Comparison of ENCODE assay signal across 37 cellular contexts in genomic region chr3:12116892-12117291, GRCh38. TPM values are rescaled to one million over a fixed set of nuclear protein-coding genes. Genes with fewer than 3 reads are reported as not detected.
"Had no signal": no experiment of that assay in that cellular context is flagged by ENCODE, and none has a peak within 500 bp of the region (broad histone marks: within the 10 kb centered on the region; RNA-seq: fewer than 3 reads in every experiment).

No MANE protein-coding gene starts in this region.

- H3K4me3 ChIP-seq: adrenal gland, ascending aorta, body of pancreas, breast epithelium, cardiac muscle cell had no signal

- H3K27ac Mint-ChIP-seq: activated naive CD4-positive, alpha-beta T cell treated with anti-CD3 and anti-CD28 coated beads for 36 hours; activated naive CD4-positive, alpha-beta T cell treated with anti-CD3 and anti-CD28 coated beads, Interleukin-2, amount 10 ng/mL, durations not matched to agents 7 days and 5 days; activated naive CD4-positive, alpha-beta T cell treated with anti-CD3 and anti-CD28 coated beads, Interleukin-2, amount 50 U/mL, for 24 hours; activated naive CD4-positive, alpha-beta T cell treated with anti-CD3 and anti-CD28 coated beads, Interleukin-2, amount 50 U/mL, for 72 hours; activated naive CD8-positive, alpha-beta T cell; activated naive CD8-positive, alpha-beta T cell treated with anti-CD3 and anti-CD28 coated beads for 36 hours; activated naive CD8-positive, alpha-beta T cell treated with anti-CD3 and anti-CD28 coated beads, Interleukin-2, amount 10 ng/mL, durations not matched to agents 7 days and 5 days; activated naive CD8-positive, alpha-beta T cell treated with anti-CD3 and anti-CD28 coated beads, Interleukin-2, amount 50 U/mL, for 24 hours; activated T-cell treated with anti-CD3 and anti-CD28 coated beads, Interleukin-2, amount 50 U/mL, for 24 hours; activated T-cell treated with anti-CD3 and anti-CD28 coated beads, Interleukin-2, amount 50 U/mL, for 72 hours; activated T-helper 1 cell treated with anti-CD3 and anti-CD28 coated beads, Interleukin-12 subunit alpha, Interleukin-12 subunit beta, Interleukin-2, Interleukin-4 antibody, amounts not matched to agents 30 ng/mL and 10 ng/mL and 1 ng/mL, durations not matched to agents 14 hours and 24 hours and 36 hours; activated T-helper 17 cell treated with anti-CD3 and anti-CD28 coated beads, Interleukin-2, amount 50 U/mL, for 72 hours; activated T-helper 2 cell treated with anti-CD3 and anti-CD28 coated beads, Interferon-gamma antibody, Interleukin-2, Interleukin-4, amounts not matched to agents 10 μg/mL and 5 μg/mL and 100 μg/mL, durations not matched to agents 14 hours and 24 hours and 36 hours; brain had no signal

- H3K9me3 Mint-ChIP-seq: activated naive CD4-positive, alpha-beta T cell treated with anti-CD3 and anti-CD28 coated beads for 36 hours; activated naive CD4-positive, alpha-beta T cell treated with anti-CD3 and anti-CD28 coated beads, Interleukin-2, amount 10 ng/mL, durations not matched to agents 7 days and 5 days; activated naive CD4-positive, alpha-beta T cell treated with anti-CD3 and anti-CD28 coated beads, Interleukin-2, amount 50 U/mL, for 24 hours; activated naive CD4-positive, alpha-beta T cell treated with anti-CD3 and anti-CD28 coated beads, Interleukin-2, amount 50 U/mL, for 72 hours; activated naive CD8-positive, alpha-beta T cell treated with anti-CD3 and anti-CD28 coated beads for 36 hours; activated naive CD8-positive, alpha-beta T cell treated with anti-CD3 and anti-CD28 coated beads, Interleukin-2, amount 10 ng/mL, durations not matched to agents 7 days and 5 days; activated naive CD8-positive, alpha-beta T cell treated with anti-CD3 and anti-CD28 coated beads, Interleukin-2, amount 50 U/mL, for 24 hours; activated T-cell treated with anti-CD3 and anti-CD28 coated beads, Interleukin-2, amount 50 U/mL, for 24 hours; activated T-cell treated with anti-CD3 and anti-CD28 coated beads, Interleukin-2, amount 50 U/mL, for 4 hours; activated T-cell treated with anti-CD3 and anti-CD28 coated beads, Interleukin-2, amount 50 U/mL, for 72 hours; activated T-helper 1 cell treated with anti-CD3 and anti-CD28 coated beads, Interleukin-12 subunit alpha, Interleukin-12 subunit beta, Interleukin-2, Interleukin-4 antibody, amounts not matched to agents 30 ng/mL and 10 ng/mL and 1 ng/mL, durations not matched to agents 14 hours and 24 hours and 36 hours; activated T-helper 17 cell treated with anti-CD3 and anti-CD28 coated beads, Interleukin-2, amount 50 U/mL, for 72 hours; activated T-helper 2 cell treated with anti-CD3 and anti-CD28 coated beads, Interferon-gamma antibody, Interleukin-2, Interleukin-4, amounts not matched to agents 10 μg/mL and 5 μg/mL and 100 μg/mL, durations not matched to agents 14 hours and 24 hours and 36 hours; central memory CD8-positive, alpha-beta T cell had no signal

- ATAC-seq: activated naive CD4-positive, alpha-beta T cell treated with anti-CD3 and anti-CD28 coated beads, Interleukin-2, amount 50 U/mL, for 72 hours; activated naive CD8-positive, alpha-beta T cell treated with anti-CD3 and anti-CD28 coated beads, Interleukin-2, amount 50 U/mL, for 24 hours; activated T-cell treated with anti-CD3 and anti-CD28 coated beads, Interleukin-2, amount 50 U/mL, for 4 hours; activated T-cell treated with anti-CD3 and anti-CD28 coated beads, Interleukin-2, amount 50 U/mL, for 72 hours; activated T-helper 17 cell treated with anti-CD3 and anti-CD28 coated beads, Interleukin-2, amount 50 U/mL, for 72 hours; body of pancreas had no signal

- H3K4me3 Mint-ChIP-seq: activated naive CD4-positive, alpha-beta T cell treated with anti-CD3 and anti-CD28 coated beads for 36 hours; activated naive CD4-positive, alpha-beta T cell treated with anti-CD3 and anti-CD28 coated beads, Interleukin-2, amount 10 ng/mL, durations not matched to agents 7 days and 5 days; activated naive CD4-positive, alpha-beta T cell treated with anti-CD3 and anti-CD28 coated beads, Interleukin-2, amount 50 U/mL, for 24 hours; activated naive CD8-positive, alpha-beta T cell; activated naive CD8-positive, alpha-beta T cell treated with anti-CD3 and anti-CD28 coated beads for 36 hours; activated naive CD8-positive, alpha-beta T cell treated with anti-CD3 and anti-CD28 coated beads, Interleukin-2, amount 10 ng/mL, durations not matched to agents 7 days and 5 days; activated naive CD8-positive, alpha-beta T cell treated with anti-CD3 and anti-CD28 coated beads, Interleukin-2, amount 50 U/mL, for 24 hours; activated T-cell treated with anti-CD3 and anti-CD28 coated beads, Interleukin-2, amount 50 U/mL, for 24 hours; activated T-cell treated with anti-CD3 and anti-CD28 coated beads, Interleukin-2, amount 50 U/mL, for 4 hours; activated T-cell treated with anti-CD3 and anti-CD28 coated beads, Interleukin-2, amount 50 U/mL, for 72 hours; activated T-helper 1 cell treated with anti-CD3 and anti-CD28 coated beads, Interleukin-12 subunit alpha, Interleukin-12 subunit beta, Interleukin-2, Interleukin-4 antibody, amounts not matched to agents 30 ng/mL and 10 ng/mL and 1 ng/mL, durations not matched to agents 14 hours and 24 hours and 36 hours; activated T-helper 17 cell treated with anti-CD3 and anti-CD28 coated beads, Interleukin-2, amount 50 U/mL, for 72 hours; brain; central memory CD8-positive, alpha-beta T cell had no signal

- H3K4me1 Mint-ChIP-seq: activated naive CD4-positive, alpha-beta T cell treated with anti-CD3 and anti-CD28 coated beads, Interleukin-2, amount 50 U/mL, for 24 hours; activated T-helper 17 cell treated with anti-CD3 and anti-CD28 coated beads, Interleukin-2, amount 50 U/mL, for 72 hours; brain; central memory CD8-positive, alpha-beta T cell had no signal

- H3K36me3 ChIP-seq: adrenal gland, ascending aorta, brain microvascular endothelial cell, breast epithelium, cardiac muscle cell had no signal

- H3K27me3 ChIP-seq: adrenal gland, ascending aorta, body of pancreas, brain microvascular endothelial cell, breast epithelium, cardiac muscle cell had no signal

- DNase-seq: activated effector memory CD4-positive, alpha-beta T cell treated with anti-CD3 and anti-CD28 coated beads, Interleukin-2, amount 50 U/mL, for 16 hours; activated effector memory CD4-positive, alpha-beta T cell treated with Interleukin-2 at 50 U/mL for 16 hours; activated gamma-delta T cell; activated gamma-delta T cell treated with Interleukin-2 at 50 U/mL for 16 hours; activated naive CD4-positive, alpha-beta T cell; activated naive CD4-positive, alpha-beta T cell treated with anti-CD3 and anti-CD28 coated beads for 36 hours; activated naive CD4-positive, alpha-beta T cell treated with anti-CD3 and anti-CD28 coated beads, Interleukin-2, amount 10 ng/mL, durations not matched to agents 7 days and 5 days; activated naive CD4-positive, alpha-beta T cell treated with anti-CD3 and anti-CD28 coated beads, Interleukin-2, amount 50 U/mL, for 16 hours; activated naive CD4-positive, alpha-beta T cell treated with Interleukin-2 at 50 U/mL for 16 hours; activated naive CD8-positive, alpha-beta T cell treated with anti-CD3 and anti-CD28 coated beads for 36 hours; activated naive CD8-positive, alpha-beta T cell treated with anti-CD3 and anti-CD28 coated beads, Interleukin-2, amount 10 ng/mL, durations not matched to agents 7 days and 5 days; activated naive CD8-positive, alpha-beta T cell treated with anti-CD3 and anti-CD28 coated beads, Interleukin-2, amount 50 U/mL, for 24 hours; activated T-cell treated with anti-CD3 and anti-CD28 coated beads for 4 hours; activated T-cell treated with anti-CD3 and anti-CD28 coated beads, Interleukin-2, amount 50 U/mL, for 1 hour; activated T-cell treated with anti-CD3 and anti-CD28 coated beads, Interleukin-2, amount 50 U/mL, for 24 hours; activated T-cell treated with anti-CD3 and anti-CD28 coated beads, Interleukin-2, amount 50 U/mL, for 4 hours; activated T-cell treated with anti-CD3 and anti-CD28 coated beads, Interleukin-2, amount 50 U/mL, for 48 hours; activated T-cell treated with anti-CD3 and anti-CD28 coated beads, Interleukin-2, amount 50 U/mL, for 72 hours; adrenal gland; amniotic stem cell; aorta; body of pancreas; brain microvascular endothelial cell; central memory CD4-positive, alpha-beta T cell; cerebellar nuclear complex had no signal

- H3K9me3 ChIP-seq: adrenal gland, ascending aorta, body of pancreas, breast epithelium had no signal

- H3K4me1 ChIP-seq: adrenal gland, ascending aorta, body of pancreas had no signal

- H3K27ac ChIP-seq: adrenal gland, ascending aorta, body of pancreas, brain microvascular endothelial cell, breast epithelium, cardiac muscle cell had no signal

- FAIRE-seq: astrocyte had no signal

- H3K36me3 Mint-ChIP-seq: activated naive CD4-positive, alpha-beta T cell treated with anti-CD3 and anti-CD28 coated beads, Interleukin-2, amount 10 ng/mL, durations not matched to agents 7 days and 5 days; activated naive CD4-positive, alpha-beta T cell treated with anti-CD3 and anti-CD28 coated beads, Interleukin-2, amount 50 U/mL, for 24 hours; activated naive CD4-positive, alpha-beta T cell treated with anti-CD3 and anti-CD28 coated beads, Interleukin-2, amount 50 U/mL, for 72 hours; activated naive CD8-positive, alpha-beta T cell; activated naive CD8-positive, alpha-beta T cell treated with anti-CD3 and anti-CD28 coated beads for 36 hours; activated naive CD8-positive, alpha-beta T cell treated with anti-CD3 and anti-CD28 coated beads, Interleukin-2, amount 10 ng/mL, durations not matched to agents 7 days and 5 days had no signal

RNA-seq across cellular contexts. Expression of gene TIMP4, which starts 41.8 kb away (rescaled TPM):
- total RNA-seq: activated naive CD4-positive, alpha-beta T cell treated with anti-CD3 and anti-CD28 coated beads, Interleukin-2, amount 50 U/mL, for 72 hours; activated naive CD8-positive, alpha-beta T cell treated with anti-CD3 and anti-CD28 coated beads for 36 hours; activated naive CD8-positive, alpha-beta T cell treated with anti-CD3 and anti-CD28 coated beads, Interleukin-2, amount 10 ng/mL, durations not matched to agents 7 days and 5 days; activated T-helper 1 cell treated with anti-CD3 and anti-CD28 coated beads, Interleukin-12 subunit alpha, Interleukin-12 subunit beta, Interleukin-2, Interleukin-4 antibody, amounts not matched to agents 30 ng/mL and 10 ng/mL and 1 ng/mL, durations not matched to agents 14 hours and 24 hours and 36 hours; activated T-helper 17 cell treated with anti-CD3 and anti-CD28 coated beads, Interleukin-2, amount 50 U/mL, for 72 hours; cardiac muscle cell had no signal
